In genomic region chr5:177089825-177090641, GRCh38 we compare ENCODE assay signal across 1 cellular context.
TF ChIP-seq lines count a peak whose summit lies in the region.

No MANE protein-coding gene starts in this region.

TF ChIP-seq in HepG2, 621 proteins besides CTCF, POLR2A, EP300 and RAD21 (continued from another document and continues in another):
- TF ChIP-seq GMEB2 (CRISPR knock-in tag; IDR thresholded peaks at IDR 0.05; ENCODE audit: low read depth) (no peak), ZNF407 (CRISPR knock-in tag; IDR thresholded peaks at IDR 0.05; ENCODE audit: not compliant biosample characterization) (no peak), NR1H2 (CRISPR knock-in tag; IDR thresholded peaks at IDR 0.05; ENCODE audit: borderline replicate concordance, low read depth) (no peak), ATF4 (CRISPR knock-in tag; IDR thresholded peaks at IDR 0.05) (no peak), IRF9 (CRISPR knock-in tag; IDR thresholded peaks at IDR 0.05; ENCODE audit: borderline replicate concordance) (no peak), NBN (conservative IDR thresholded peaks at IDR 0.05) (no peak), AGO2 (optimal IDR thresholded peaks at IDR 0.05; ENCODE audit: low read depth, low read length) (peak; percentile 95), TFDP1 (CRISPR knock-in tag; IDR thresholded peaks at IDR 0.05; ENCODE audit: borderline replicate concordance) (no peak), ZFX (CRISPR knock-in tag; IDR thresholded peaks at IDR 0.05; ENCODE audit: low read depth) (no peak), YEATS4 (CRISPR knock-in tag; IDR thresholded peaks at IDR 0.05; ENCODE audit: borderline replicate concordance) (no peak), ARNT (IDR thresholded peaks at IDR 0.05) (no peak), FLYWCH1 (CRISPR knock-in tag; IDR thresholded peaks at IDR 0.05) (no peak), SALL1 (CRISPR knock-in tag; IDR thresholded peaks at IDR 0.05) (no peak), ZEB1 (IDR thresholded peaks at IDR 0.05; ENCODE audit: insufficient replicate concordance, low read depth) (no peak), KLF9 (CRISPR knock-in tag; IDR thresholded peaks at IDR 0.05; ENCODE audit: low read depth) (no peak), SP140L (CRISPR knock-in tag; IDR thresholded peaks at IDR 0.05; ENCODE audit: borderline replicate concordance) (no peak), ELK4 (CRISPR knock-in tag; IDR thresholded peaks at IDR 0.05; ENCODE audit: borderline replicate concordance) (no peak), FOSL2 (CRISPR knock-in tag; IDR thresholded peaks at IDR 0.05) (no peak), NFIC (IDR thresholded peaks at IDR 0.05; ENCODE audit: low read length) (no peak), NRL (CRISPR knock-in tag; IDR thresholded peaks at IDR 0.05; ENCODE audit: borderline replicate concordance) (0 out of 2 replicates have a peak, but pooled peaks have one; percentile 49), JARID2 (CRISPR knock-in tag; IDR thresholded peaks at IDR 0.05; ENCODE audit: insufficient replicate concordance) (no peak), CCAR2 (optimal IDR thresholded peaks at IDR 0.05; ENCODE audit: low read depth, low read length) (no peak), DMTF1 (CRISPR knock-in tag; IDR thresholded peaks at IDR 0.05) (no peak), MATR3 (CRISPR knock-in tag; IDR thresholded peaks at IDR 0.05) (no peak), CBX1 (IDR thresholded peaks at IDR 0.05; ENCODE audit: low read depth) (peak; percentile 10), ZNF276 (CRISPR knock-in tag; IDR thresholded peaks at IDR 0.05; ENCODE audit: low read depth) (no peak), FOXO4 (CRISPR knock-in tag; conservative IDR thresholded peaks at IDR 0.05) (no peak), NR2F6 (IDR thresholded peaks at IDR 0.05) (no peak), NR2F6 (CRISPR knock-in tag; IDR thresholded peaks at IDR 0.05) (0 out of 2 replicates have a peak, but pooled peaks have one; percentile 17), ZFAT (CRISPR knock-in tag; conservative IDR thresholded peaks at IDR 0.05) (no peak), ZNF570 (CRISPR knock-in tag; IDR thresholded peaks at IDR 0.05; ENCODE audit: borderline replicate concordance) (no peak), ZNF282 (IDR thresholded peaks at IDR 0.05; ENCODE audit: partially characterized antibody) (no peak), ZNF781 (CRISPR knock-in tag; IDR thresholded peaks at IDR 0.05; ENCODE audit: borderline replicate concordance, not compliant biosample characterization) (no peak), ZBTB44 (CRISPR knock-in tag; IDR thresholded peaks at IDR 0.05) (no peak), ZNF530 (CRISPR knock-in tag; IDR thresholded peaks at IDR 0.05; ENCODE audit: low read depth) (no peak), ZFP90 (CRISPR knock-in tag; IDR thresholded peaks at IDR 0.05; ENCODE audit: borderline replicate concordance) (no peak), ZNF441 (CRISPR knock-in tag; IDR thresholded peaks at IDR 0.05; ENCODE audit: borderline replicate concordance) (no peak), MAX (IDR thresholded peaks at IDR 0.05) (peak; percentile 51; the same call in 1 of the 2 replicates), CC2D1A (CRISPR knock-in tag; IDR thresholded peaks at IDR 0.05) (no peak), SNAI1 (CRISPR knock-in tag; IDR thresholded peaks at IDR 0.05; ENCODE audit: borderline replicate concordance) (no peak)
